14 cellular contexts compared by ENCODE assay signal in genomic region chr9:86774101-86774500, GRCh38.
DNase-seq lines count a peak whose midpoint lies in the region; ATAC-seq and TF ChIP-seq lines count a peak whose summit lies in the region.
"Had no signal": no experiment of that assay in that cellular context is flagged by ENCODE, and none has a peak within 500 bp of the region (broad histone marks: within the 10 kb centered on the region; RNA-seq: fewer than 3 reads in every experiment).

No MANE protein-coding gene starts in this region.

- H3K36me3 Mint-ChIP-seq in nephron progenitor cell (ENCODE audit: low read depth), result no peaks in the 10 kb centered on the region
- no peaks in the 10 kb centered on the region for H3K36me3 Mint-ChIP-seq in stimulated activated effector memory CD8-positive, alpha-beta T cell treated with anti-CD3 and anti-CD28 coated beads, Interleukin-12 subunit alpha, Interleukin-12 subunit beta, amount 100 ng/mL, for 72 hours
- H3K36me3 Mint-ChIP-seq: CD4-positive, alpha-beta memory T cell had no signal

- H3K4me3 ChIP-seq in GM23248, result no peak overlapping the region

- H3K36me3 ChIP-seq in GM23248 (ENCODE audit: low read depth), result no peaks in the 10 kb centered on the region
- H3K36me3 ChIP-seq: BE2C had no signal

- peak overlapping the region; percentile 78 for H3K27ac Mint-ChIP-seq in nephron progenitor cell
- H3K27ac Mint-ChIP-seq in stimulated activated effector memory CD8-positive, alpha-beta T cell treated with anti-CD3 and anti-CD28 coated beads, Interleukin-12 subunit alpha, Interleukin-12 subunit beta, amount 100 ng/mL, for 72 hours, result no peak overlapping the region
- H3K27ac Mint-ChIP-seq: CD4-positive, alpha-beta memory T cell had no signal

- H3K9me2 ChIP-seq in GM23248 (ENCODE audit: insufficient read depth), result no peaks in the 10 kb centered on the region

- no peaks in the 10 kb centered on the region for H3K9me3 ChIP-seq in GM23248 (ENCODE audit: low read depth)
- H3K9me3 ChIP-seq: BE2C had no signal

- TF ChIP-seq CTCF in nephron progenitor cell (IDR thresholded peaks at IDR 0.05), result no peak

- WGBS in GM23248 (ENCODE audit: low coverage in 1 of 2, low lambda C conversion rate in 2 of 2, missing lambda C conversion rate in 2 of 2), 2 experiments, result 10 to 13% methylated on average over 4 of the region's 4 CpGs

- no peak overlapping the region for H3K27ac ChIP-seq in GM23248
- H3K27ac ChIP-seq: C4-2B had no signal

- H2AFZ ChIP-seq in GM23248, result peak overlapping the region; percentile 22; the same call in 1 of the 2 replicates

- H3K79me2 ChIP-seq in GM23248 (ENCODE audit: insufficient read depth), result no peaks in the 10 kb centered on the region

- H3K27me3 ChIP-seq in GM23248 (replicated peaks; ENCODE audit: insufficient read depth), result no peaks in the 10 kb centered on the region

- no peaks in the 10 kb centered on the region for H3F3A ChIP-seq in GM23248 (ENCODE audit: insufficient read depth)

- in situ Hi-C loops in GM23248 (cut with MboI), result no loop called here

- H3K27me3 Mint-ChIP-seq in nephron progenitor cell (ENCODE audit: low read depth, poor library complexity), result peaks cover 3% of the 10 kb centered on the region

- peaks cover 36% of the 10 kb centered on the region for H3K4me1 Mint-ChIP-seq in nephron progenitor cell
- no peaks in the 10 kb centered on the region for H3K4me1 Mint-ChIP-seq in stimulated activated effector memory CD8-positive, alpha-beta T cell treated with anti-CD3 and anti-CD28 coated beads, Interleukin-12 subunit alpha, Interleukin-12 subunit beta, amount 100 ng/mL, for 72 hours
- H3K4me1 Mint-ChIP-seq: CD4-positive, alpha-beta memory T cell had no signal

- no peak overlapping the region for H3K4me2 ChIP-seq in GM23248 (ENCODE audit: unreplicated experiment)

- intact Hi-C loops in Right ventricle myocardium superior (cut with DNase I) (no loop called here), left cardiac atrium (cut with DNase I) (no loop called here)

- H4K20me1 ChIP-seq in GM23248 (ENCODE audit: insufficient read depth), result no peaks in the 10 kb centered on the region

- DNase-seq in Right ventricle myocardium superior (no peak), left cardiac atrium (no peak), GM23248 (no peak), fibroblast of gingiva (ENCODE audit: low read depth) (peak; percentile 58), nephron progenitor cell (no peak), foreskin melanocyte (no peak)
- DNase-seq in stimulated activated effector memory CD8-positive, alpha-beta T cell treated with anti-CD3 and anti-CD28 coated beads, Interleukin-12 subunit alpha, Interleukin-12 subunit beta, amount 100 ng/mL, for 72 hours (ENCODE audit: low spot score in 2 of 2), result no peak
- DNase-seq: ACHN; BE2C; CD4-positive, alpha-beta memory T cell; DMS79; H7 had no signal

- no peak overlapping the region for H3K9ac ChIP-seq in GM23248

- peak; percentile 46 for ATAC-seq in Right ventricle myocardium superior (ENCODE audit: poor library complexity)
- ATAC-seq in left cardiac atrium, result no peak
- ATAC-seq in stimulated activated effector memory CD8-positive, alpha-beta T cell treated with anti-CD3 and anti-CD28 coated beads, Interleukin-12 subunit alpha, Interleukin-12 subunit beta, amount 100 ng/mL, for 72 hours, result no peak
- no peak for ATAC-seq in GM18909 (IDR thresholded peaks at IDR 0.05; ENCODE audit: poor library complexity, unreplicated experiment)

- H3K9me3 Mint-ChIP-seq in nephron progenitor cell, result peaks cover 3% of the 10 kb centered on the region
- no peaks in the 10 kb centered on the region for H3K9me3 Mint-ChIP-seq in stimulated activated effector memory CD8-positive, alpha-beta T cell treated with anti-CD3 and anti-CD28 coated beads, Interleukin-12 subunit alpha, Interleukin-12 subunit beta, amount 100 ng/mL, for 72 hours
- H3K9me3 Mint-ChIP-seq: CD4-positive, alpha-beta memory T cell had no signal

- H3K4me3 Mint-ChIP-seq in nephron progenitor cell, result no peak overlapping the region
- H3K4me3 Mint-ChIP-seq in stimulated activated effector memory CD8-positive, alpha-beta T cell treated with anti-CD3 and anti-CD28 coated beads, Interleukin-12 subunit alpha, Interleukin-12 subunit beta, amount 100 ng/mL, for 72 hours, result no peak overlapping the region
- H3K4me3 Mint-ChIP-seq: CD4-positive, alpha-beta memory T cell had no signal

- H3K4me1 ChIP-seq in GM23248 (ENCODE audit: insufficient read depth), result peaks cover 6% of the 10 kb centered on the region
- H3K4me1 ChIP-seq: BE2C had no signal
